Comparison of ENCODE assay signal across 25 cellular contexts in genomic region chr4:125704726-125705125, GRCh38.
A peak's percentile ranks its signal among the peaks of the same experiment; 100 is the strongest.
DNase-seq lines count a peak whose midpoint lies in the region; ATAC-seq and TF ChIP-seq lines count a peak whose summit lies in the region.
"Had no signal": no experiment of that assay in that cellular context is flagged by ENCODE, and none has a peak within 500 bp of the region (broad histone marks: within the 10 kb centered on the region; RNA-seq: fewer than 3 reads in every experiment).

No MANE protein-coding gene starts in this region.

- no peak overlapping the region for H3K56ac ChIP-seq in IMR-90 (ENCODE audit: extremely low read depth, insufficient read depth, low read length)

- dilution Hi-C loops in IMR-90 (cut with HindIII; ENCODE audit: low sequenced_read_pairs, unreplicated experiment): no loop called here

- BruUV-seq in IMR-90 (replicated peaks; lab: Mats Ljungman, UMichigan): no TSS peak

- no peak overlapping the region for H4K91ac ChIP-seq in IMR-90 (ENCODE audit: insufficient read depth, low read depth, low read length)

- no peak overlapping the region for H4K5ac ChIP-seq in IMR-90 (ENCODE audit: low read depth, low read length)

- intact Hi-C loops in IMR-90 (cut with micrococcal nuclease): no loop called here
- intact Hi-C loops in activated CD4-positive, alpha-beta T cell treated with anti-CD3 and anti-CD28 coated beads for 36 hours (cut with DNase I, micrococcal nuclease): no loop called here
- intact Hi-C loops in natural killer cell (cut with micrococcal nuclease): no loop called here
- intact Hi-C loops in head of caudate nucleus (cut with DNase I): no loop called here

- in situ Hi-C loops in IMR-90 (cut with MboI; ENCODE audit: low sequenced_read_pairs): no loop called here

- H3K4me1 ChIP-seq in IMR-90 (ENCODE audit: control insufficient read depth, insufficient read depth, low read length): peaks cover 2% of the 10 kb centered on the region; the same call in 1 of the 2 replicates
- H3K4me1 ChIP-seq: Caco-2 had no signal

- H3K27ac Mint-ChIP-seq in osteocyte (ENCODE audit: unreplicated experiment) (peak overlapping the region; percentile 63), natural killer cell (no peak overlapping the region)
- H3K27ac Mint-ChIP-seq in activated CD4-positive, alpha-beta T cell treated with anti-CD3 and anti-CD28 coated beads for 36 hours: no peak overlapping the region
- H3K27ac Mint-ChIP-seq: activated naive CD4-positive, alpha-beta T cell treated with anti-CD3 and anti-CD28 coated beads, Interleukin-2, amount 50 U/mL, for 24 hours had no signal

- H3K36me3 ChIP-seq in IMR-90 (ENCODE audit: control insufficient read depth, insufficient read depth, low read length): no peaks in the 10 kb centered on the region
- H3K36me3 ChIP-seq: brain microvascular endothelial cell, tibial nerve had no signal

- H3K4me1 Mint-ChIP-seq in osteocyte (ENCODE audit: unreplicated experiment) (peaks cover 49% of the 10 kb centered on the region), natural killer cell (no peaks in the 10 kb centered on the region)
- H3K4me1 Mint-ChIP-seq in activated CD4-positive, alpha-beta T cell treated with anti-CD3 and anti-CD28 coated beads for 36 hours: no peaks in the 10 kb centered on the region
- H3K4me1 Mint-ChIP-seq: activated naive CD4-positive, alpha-beta T cell treated with anti-CD3 and anti-CD28 coated beads, Interleukin-2, amount 50 U/mL, for 24 hours had no signal

- H2BK5ac ChIP-seq in IMR-90 (ENCODE audit: low read depth, low read length, poor library complexity, severe bottlenecking): no peak overlapping the region

- H4K8ac ChIP-seq in IMR-90 (ENCODE audit: low read depth in 2 of 2, low read length in 2 of 2): no peak overlapping the region

- H3K9me3 Mint-ChIP-seq in osteocyte (ENCODE audit: unreplicated experiment): no peaks in the 10 kb centered on the region
- H3K9me3 Mint-ChIP-seq in activated CD4-positive, alpha-beta T cell treated with anti-CD3 and anti-CD28 coated beads for 36 hours (ENCODE audit: low read depth): no peaks in the 10 kb centered on the region
- no peaks in the 10 kb centered on the region for H3K9me3 Mint-ChIP-seq in natural killer cell
- H3K9me3 Mint-ChIP-seq: activated naive CD4-positive, alpha-beta T cell treated with anti-CD3 and anti-CD28 coated beads, Interleukin-2, amount 50 U/mL, for 24 hours had no signal

- no peak overlapping the region for H3K18ac ChIP-seq in IMR-90 (ENCODE audit: low read depth, low read length)

- no peak overlapping the region for H3K27ac ChIP-seq in IMR-90 (ENCODE audit: insufficient read depth, low read length)
- H3K27ac ChIP-seq: brain microvascular endothelial cell, epithelial cell of prostate, tibial nerve, VCaP had no signal

- no peak for TF ChIP-seq RAD21 in IMR-90 (IDR thresholded peaks at IDR 0.05; ENCODE audit: low read length)

- H3K79me1 ChIP-seq in IMR-90 (ENCODE audit: low read depth in 1 of 2, low read length in 2 of 2): no peaks in the 10 kb centered on the region

- no CpG with 5 or more reads among the region's 3 CpGs for WGBS in IMR-90 (ENCODE audit: extremely low coverage in 2 of 2, insufficient read length in 1 of 2), 2 experiments

- no peak overlapping the region for H2BK15ac ChIP-seq in IMR-90 (ENCODE audit: low read depth, low read length)

- H3K4me3 Mint-ChIP-seq in osteocyte (ENCODE audit: unreplicated experiment) (no peak overlapping the region), natural killer cell (no peak overlapping the region)
- no peak overlapping the region for H3K4me3 Mint-ChIP-seq in activated CD4-positive, alpha-beta T cell treated with anti-CD3 and anti-CD28 coated beads for 36 hours
- H3K4me3 Mint-ChIP-seq: activated naive CD4-positive, alpha-beta T cell treated with anti-CD3 and anti-CD28 coated beads, Interleukin-2, amount 50 U/mL, for 24 hours had no signal

- no peaks in the 10 kb centered on the region for H4K20me1 ChIP-seq in IMR-90 (ENCODE audit: insufficient read depth, low read length)

- H3K27me3 Mint-ChIP-seq in osteocyte (ENCODE audit: unreplicated experiment) (no peaks in the 10 kb centered on the region), natural killer cell (ENCODE audit: low read depth in 2 of 2) (peaks cover 0 to 2% of the 10 kb centered on the region in 2 donors)
- no peaks in the 10 kb centered on the region for H3K27me3 Mint-ChIP-seq in activated CD4-positive, alpha-beta T cell treated with anti-CD3 and anti-CD28 coated beads for 36 hours
- H3K27me3 Mint-ChIP-seq: activated naive CD4-positive, alpha-beta T cell treated with anti-CD3 and anti-CD28 coated beads, Interleukin-2, amount 50 U/mL, for 24 hours had no signal

- H3K4ac ChIP-seq in IMR-90 (ENCODE audit: low read depth, low read length): no peak overlapping the region

- H3K27me3 ChIP-seq in IMR-90 (ENCODE audit: control insufficient read depth, insufficient read depth, low read length): no peaks in the 10 kb centered on the region
- H3K27me3 ChIP-seq: brain microvascular endothelial cell, tibial nerve had no signal

- no peak overlapping the region for H2AFZ ChIP-seq in IMR-90 (replicated peaks; ENCODE audit: low read length, poor library complexity)

- H2AK5ac ChIP-seq in IMR-90 (ENCODE audit: low read depth, low read length): no peak overlapping the region

- ATAC-seq in IMR-90 (ENCODE audit: low read depth): no peak
- no peak for ATAC-seq in activated CD4-positive, alpha-beta T cell treated with anti-CD3 and anti-CD28 coated beads for 36 hours
- ATAC-seq in natural killer cell: no peak
- ATAC-seq: GM12878, left ventricle myocardium superior, right cardiac atrium, Right ventricle myocardium inferior had no signal

- H3K14ac ChIP-seq in IMR-90 (replicated peaks; ENCODE audit: low read depth, low read length): no peak overlapping the region

- H2BK20ac ChIP-seq in IMR-90 (ENCODE audit: low read depth, low read length): no peak overlapping the region

- no peaks in the 10 kb centered on the region for H3K36me3 Mint-ChIP-seq in osteocyte (ENCODE audit: unreplicated experiment)
- no peaks in the 10 kb centered on the region for H3K36me3 Mint-ChIP-seq in activated CD4-positive, alpha-beta T cell treated with anti-CD3 and anti-CD28 coated beads for 36 hours (ENCODE audit: low read depth)
- no peaks in the 10 kb centered on the region for H3K36me3 Mint-ChIP-seq in natural killer cell
- H3K36me3 Mint-ChIP-seq: activated naive CD4-positive, alpha-beta T cell treated with anti-CD3 and anti-CD28 coated beads, Interleukin-2, amount 50 U/mL, for 24 hours had no signal

- H3K9me1 ChIP-seq in IMR-90 (ENCODE audit: insufficient read depth, low read length): no peaks in the 10 kb centered on the region

- H3K4me3 ChIP-seq in IMR-90 (ENCODE audit: insufficient read depth, low read depth, low read length): no peak overlapping the region
- H3K4me3 ChIP-seq: GM12878, tibial nerve had no signal

- POLR2A ChIA-PET in IMR-90 (lab: Charles Lee; ENCODE audit: unreplicated experiment): no interaction called here
- POLR2A ChIA-PET in activated CD4-positive, alpha-beta T cell treated with anti-CD3 and anti-CD28 coated beads for 36 hours (lab: Charles Lee): no interaction called here

- no peak overlapping the region for H2AK9ac ChIP-seq in IMR-90 (replicated peaks; ENCODE audit: low read depth, low read length, poor library complexity)

- no peaks in the 10 kb centered on the region for H3K9me3 ChIP-seq in IMR-90 (ENCODE audit: control insufficient read depth, insufficient read depth, low read length)
- H3K9me3 ChIP-seq: Caco-2, tibial nerve had no signal

- no peak overlapping the region for H3K9ac ChIP-seq in IMR-90 (ENCODE audit: low read depth, low read length)

- H2BK120ac ChIP-seq in IMR-90 (ENCODE audit: low read depth, low read length): no peak overlapping the region

- TF ChIP-seq CTCF in IMR-90 (conservative IDR thresholded peaks at IDR 0.05; ENCODE audit: low read depth, low read length): no peak
- no peak for TF ChIP-seq CTCF in osteocyte (IDR thresholded peaks at IDR 0.05)
- TF ChIP-seq CTCF in natural killer cell (IDR thresholded peaks at IDR 0.05): no peak

- TF ChIP-seq POLR2A in IMR-90 (IDR thresholded peaks at IDR 0.05; ENCODE audit: low read depth, low read length): no peak

- no peak overlapping the region for H3K4me2 ChIP-seq in IMR-90 (ENCODE audit: low read depth, low read length)

- CTCF ChIA-PET in IMR-90 (lab: Yijun Ruan, JAX): no interaction called here
- CTCF ChIA-PET in activated CD4-positive, alpha-beta T cell treated with anti-CD3 and anti-CD28 coated beads for 36 hours (lab: Charles Lee): no interaction called here

- no peak overlapping the region for H3K23ac ChIP-seq in IMR-90 (ENCODE audit: low read depth, low read length)

- DNase-seq in AG20443 (ENCODE audit: low spot score) (peak; percentile 14), IMR-90 (peak; percentile 37), dedifferentiated amniotic fluid mesenchymal stem cell (ENCODE audit: extremely low spot score) (peak; percentile 20), osteocyte (ENCODE audit: extremely low spot score, unreplicated experiment) (no peak), natural killer cell (no peak), ureter (ENCODE audit: low spot score) (no peak), head of caudate nucleus (no peak)
- DNase-seq in activated CD4-positive, alpha-beta T cell treated with anti-CD3 and anti-CD28 coated beads for 36 hours: no peak
- DNase-seq: activated CD4-positive, alpha-beta T cell treated with anti-CD3 and anti-CD28 coated beads, Interleukin-2, amount 50 U/mL, for 48 hours; activated T-cell treated with anti-CD3 and anti-CD28 coated beads, Interleukin-2, amount 50 U/mL, for 1 hour; brain microvascular endothelial cell; Caco-2; cortex of kidney; left ventricle myocardium superior; NCI-H187 treated with DMSO at 0.1 percent for 48 hours; NCI-H510A; nucleus accumbens; right cardiac atrium; stimulated activated naive CD4-positive, alpha-beta T cell had no signal

TF ChIP-seq in IMR-90, 13 proteins besides CTCF, POLR2A, EP300 and RAD21 (continues in another document):
- TF ChIP-seq NFE2L2 (IDR thresholded peaks at IDR 0.05; ENCODE audit: low read depth, low read length): no peak
- TF ChIP-seq RCOR1 (IDR thresholded peaks at IDR 0.05; ENCODE audit: insufficient replicate concordance, low read length): no peak
- no peak for TF ChIP-seq BHLHE40 (IDR thresholded peaks at IDR 0.05; ENCODE audit: low read depth, low read length)
- TF ChIP-seq ELK1 (IDR thresholded peaks at IDR 0.05; ENCODE audit: borderline replicate concordance, low read depth, low read length): no peak
- TF ChIP-seq CHD1 (IDR thresholded peaks at IDR 0.05; ENCODE audit: low read depth, low read length): no peak
- TF ChIP-seq CEBPB (IDR thresholded peaks at IDR 0.05; ENCODE audit: low read depth, low read length): no peak
- TF ChIP-seq MAFK (IDR thresholded peaks at IDR 0.05; ENCODE audit: low read depth, low read length): no peak

Comparison
In these comparisons a context has a peak if more than half of its experiments do, and no peak if none do; other contexts are left out.
1. DNase-seq: peak in AG20443 (single experiment), IMR-90 (single experiment) and dedifferentiated amniotic fluid mesenchymal stem cell (single experiment); none in osteocyte (single experiment), activated CD4-positive, alpha-beta T cell treated with anti-CD3 and anti-CD28 coated beads for 36 hours (single experiment), natural killer cell (single experiment), ureter (single experiment) and head of caudate nucleus (0 of 42).